In genomic region chr9:237141-237857, GRCh38 we compare ENCODE assay signal across 26 cellular contexts. TPM values are rescaled to one million over a fixed set of nuclear protein-coding genes. Genes with fewer than 3 reads are reported as not detected.
A peak's percentile ranks its signal among the peaks of the same experiment; 100 is the strongest.
DNase-seq lines count a peak whose midpoint lies in the region; ATAC-seq and TF ChIP-seq lines count a peak whose summit lies in the region.
"Had no signal": no experiment of that assay in that cellular context is flagged by ENCODE, and none has a peak within 500 bp of the region (broad histone marks: within the 10 kb centered on the region; RNA-seq: fewer than 3 reads in every experiment).

No MANE protein-coding gene starts in this region.

- intact Hi-C loops in activated CD4-positive, alpha-beta T cell treated with anti-CD3 and anti-CD28 coated beads for 36 hours (cut with DNase I, micrococcal nuclease) = no loop called here
- intact Hi-C loops in activated CD4-positive, alpha-beta memory T cell treated with anti-CD3 and anti-CD28 coated beads for 36 hours (cut with micrococcal nuclease) = no loop called here
- intact Hi-C loops in natural killer cell (cut with micrococcal nuclease) = no loop called here

- ATAC-seq in activated CD4-positive, alpha-beta T cell treated with anti-CD3 and anti-CD28 coated beads for 36 hours = no peak
- ATAC-seq in natural killer cell = no peak
- ATAC-seq: activated T-cell treated with anti-CD3 and anti-CD28 coated beads, Interleukin-2, amount 50 U/mL, for 72 hours; heart left ventricle; left colon; naive thymus-derived CD8-positive, alpha-beta T cell; pancreas had no signal

- H3K36me3 Mint-ChIP-seq in activated CD4-positive, alpha-beta T cell treated with anti-CD3 and anti-CD28 coated beads for 36 hours (ENCODE audit: low read depth) = no peaks in the 10 kb centered on the region
- H3K36me3 Mint-ChIP-seq in activated CD4-positive, alpha-beta memory T cell treated with anti-CD3 and anti-CD28 coated beads for 36 hours = peaks cover 14% of the 10 kb centered on the region
- H3K36me3 Mint-ChIP-seq in natural killer cell = peaks cover 10% of the 10 kb centered on the region

- no peak for DNase-seq in activated CD4-positive, alpha-beta T cell treated with anti-CD3 and anti-CD28 coated beads for 36 hours
- DNase-seq in activated CD4-positive, alpha-beta T cell treated with anti-CD3 and anti-CD28 coated beads, Interleukin-2, amount 50 U/mL, for 1 hour = no peak
- peak; percentile 83 for DNase-seq in GF-D8 (lab: John Stamatoyannopoulos, UW)
- no peak for DNase-seq in activated CD4-positive, alpha-beta memory T cell treated with anti-CD3 and anti-CD28 coated beads for 36 hours
- no peak for DNase-seq in natural killer cell
- DNase-seq in C1 segment of cervical spinal cord (lab: John Stamatoyannopoulos, UW) = no peak
- DNase-seq in osteoblast (ENCODE audit: insufficient read length, low spot score, missing footprints) = no peak
- DNase-seq in anterior cingulate cortex (lab: John Stamatoyannopoulos, UW) = no peak
- DNase-seq: activated T-cell treated with anti-CD3 and anti-CD28 coated beads, Interleukin-2, amount 50 U/mL, for 72 hours; adrenal gland; colonic mucosa; heart left ventricle; left colon; naive thymus-derived CD8-positive, alpha-beta T cell; NCI-H1092 treated with DMSO at 0.1 percent for 48 hours; NCI-H2029 treated with DMSO at 0.1 percent for 48 hours; NCI-H345; NCI-H774; pancreas; stimulated activated CD4-positive, alpha-beta T cell treated with anti-CD3 and anti-CD28 coated beads, Interleukin-4, amount 100 ng/mL, for 24 hours; stomach had no signal

- H3K36me3 ChIP-seq in osteoblast (ENCODE audit: insufficient read depth, low read length) = no peaks in the 10 kb centered on the region
- H3K36me3 ChIP-seq: adrenal gland, colonic mucosa, heart left ventricle, pancreas, right atrium auricular region, stomach, tibial nerve had no signal

- POLR2A ChIA-PET in activated CD4-positive, alpha-beta T cell treated with anti-CD3 and anti-CD28 coated beads for 36 hours (lab: Charles Lee) = no interaction called here
- POLR2A ChIA-PET in activated CD4-positive, alpha-beta memory T cell treated with anti-CD3 and anti-CD28 coated beads for 36 hours (lab: Charles Lee) = interaction anchor here (1.1 kb wide), 1 partner anchor 43 kb away, joined by 3 read pairs; no protein-coding TSS in a partner anchor

- no peak overlapping the region for H3K4me3 ChIP-seq in osteoblast (ENCODE audit: insufficient read depth, low read length)
- H3K4me3 ChIP-seq: adrenal gland, colonic mucosa, heart left ventricle, pancreas, right atrium auricular region, stomach, tibial nerve had no signal

- H3K27ac ChIP-seq in osteoblast (ENCODE audit: low read depth, low read length) = no peak overlapping the region
- H3K27ac ChIP-seq: colonic mucosa, heart left ventricle, KMS-11, pancreas, right atrium auricular region, stomach, tibial nerve had no signal

- no peak overlapping the region for H3K4me2 ChIP-seq in osteoblast (ENCODE audit: insufficient read depth, low read length)
- H3K4me2 ChIP-seq: KMS-11 had no signal

- H3K4me3 Mint-ChIP-seq in activated CD4-positive, alpha-beta T cell treated with anti-CD3 and anti-CD28 coated beads for 36 hours = no peak overlapping the region
- no peak overlapping the region for H3K4me3 Mint-ChIP-seq in activated CD4-positive, alpha-beta memory T cell treated with anti-CD3 and anti-CD28 coated beads for 36 hours
- peak overlapping the region; percentile 45 for H3K4me3 Mint-ChIP-seq in natural killer cell
- H3K4me3 Mint-ChIP-seq: naive thymus-derived CD8-positive, alpha-beta T cell had no signal

- TF ChIP-seq CTCF in natural killer cell (IDR thresholded peaks at IDR 0.05) = no peak
- no peak for TF ChIP-seq CTCF in osteoblast (IDR thresholded peaks at IDR 0.05; ENCODE audit: extremely low read depth, low read depth, low read length)

- no peak overlapping the region for H2AFZ ChIP-seq in osteoblast (ENCODE audit: low read length)

- H4K20me1 ChIP-seq in osteoblast (ENCODE audit: insufficient read depth, low read length) = no peaks in the 10 kb centered on the region

- H3K9me3 ChIP-seq in osteoblast (ENCODE audit: low read depth, low read length) = no peaks in the 10 kb centered on the region
- H3K9me3 ChIP-seq: adrenal gland, colonic mucosa, pancreas, right atrium auricular region had no signal

- peak overlapping the region; percentile 29 for H3K27ac Mint-ChIP-seq in activated CD4-positive, alpha-beta T cell treated with anti-CD3 and anti-CD28 coated beads for 36 hours
- peak overlapping the region; percentile 10 for H3K27ac Mint-ChIP-seq in activated CD4-positive, alpha-beta memory T cell treated with anti-CD3 and anti-CD28 coated beads for 36 hours
- peak overlapping the region in 1 of 2 donors; percentile 52 for H3K27ac Mint-ChIP-seq in natural killer cell

- H3K79me2 ChIP-seq in osteoblast (ENCODE audit: insufficient read depth, low read length) = no peaks in the 10 kb centered on the region

- H3K27me3 ChIP-seq in osteoblast (ENCODE audit: insufficient read depth, low read length) = no peaks in the 10 kb centered on the region
- H3K27me3 ChIP-seq: adrenal gland, colonic mucosa, pancreas, right atrium auricular region, stomach, tibial nerve had no signal

- peaks cover 16% of the 10 kb centered on the region for H3K4me1 Mint-ChIP-seq in activated CD4-positive, alpha-beta T cell treated with anti-CD3 and anti-CD28 coated beads for 36 hours
- H3K4me1 Mint-ChIP-seq in activated CD4-positive, alpha-beta memory T cell treated with anti-CD3 and anti-CD28 coated beads for 36 hours (ENCODE audit: low read depth) = peaks cover 26% of the 10 kb centered on the region
- H3K4me1 Mint-ChIP-seq in natural killer cell = peaks cover 21 to 46% of the 10 kb centered on the region in 2 donors

- H3K4me1 ChIP-seq in osteoblast (ENCODE audit: insufficient read depth, low read length) = no peaks in the 10 kb centered on the region
- H3K4me1 ChIP-seq: colonic mucosa, pancreas, right atrium auricular region, stomach, tibial nerve had no signal

- CTCF ChIA-PET in activated CD4-positive, alpha-beta T cell treated with anti-CD3 and anti-CD28 coated beads for 36 hours (lab: Charles Lee) = interaction anchor here (1.0 to 1.5 kb wide), 4 partner anchors 18 to 27 kb away, joined by 3 to 4 read pairs (median 3); no protein-coding TSS in a partner anchor
- CTCF ChIA-PET in activated CD4-positive, alpha-beta memory T cell treated with anti-CD3 and anti-CD28 coated beads for 36 hours (lab: Charles Lee) = no interaction called here

- no peaks in the 10 kb centered on the region for H3K27me3 Mint-ChIP-seq in activated CD4-positive, alpha-beta T cell treated with anti-CD3 and anti-CD28 coated beads for 36 hours
- no peaks in the 10 kb centered on the region for H3K27me3 Mint-ChIP-seq in activated CD4-positive, alpha-beta memory T cell treated with anti-CD3 and anti-CD28 coated beads for 36 hours
- no peaks in the 10 kb centered on the region for H3K27me3 Mint-ChIP-seq in natural killer cell (ENCODE audit: low read depth in 2 of 2)
- H3K27me3 Mint-ChIP-seq: naive thymus-derived CD8-positive, alpha-beta T cell had no signal

- H3K9me3 Mint-ChIP-seq in activated CD4-positive, alpha-beta T cell treated with anti-CD3 and anti-CD28 coated beads for 36 hours (ENCODE audit: low read depth) = peaks cover 11% of the 10 kb centered on the region
- H3K9me3 Mint-ChIP-seq in activated CD4-positive, alpha-beta memory T cell treated with anti-CD3 and anti-CD28 coated beads for 36 hours = peaks cover 22% of the 10 kb centered on the region
- peaks cover 2 to 4% of the 10 kb centered on the region in 2 donors for H3K9me3 Mint-ChIP-seq in natural killer cell

RNA-seq across cellular contexts. Expression of gene DOCK8, which starts 22.6 kb away (rescaled TPM):
- total RNA-seq in activated CD4-positive, alpha-beta T cell treated with anti-CD3 and anti-CD28 coated beads for 36 hours = 100 to 1,000 TPM; 100 to 125 TPM
- 100 to 1,000 TPM; 140 to 141 TPM for total RNA-seq in activated CD4-positive, alpha-beta memory T cell treated with anti-CD3 and anti-CD28 coated beads for 36 hours
- total RNA-seq in natural killer cell = 100 to 1,000 TPM; 156 to 211 (median 207) TPM
- total RNA-seq in osteoblast = under 0.01 TPM in 2 replicates
- total RNA-seq: A172, HT1080 had no signal

RNA-seq across cellular contexts. Expression of gene ZNG1A, which starts 58.4 kb away (rescaled TPM):
- 10 to 100 TPM; 45.5 to 63.1 TPM for total RNA-seq in activated CD4-positive, alpha-beta T cell treated with anti-CD3 and anti-CD28 coated beads for 36 hours
- 10 to 100 TPM; 36.8 to 42.1 TPM for total RNA-seq in activated CD4-positive, alpha-beta memory T cell treated with anti-CD3 and anti-CD28 coated beads for 36 hours
- 10 to 100 TPM; 10.3 to 13.6 (median 12.1) TPM for total RNA-seq in natural killer cell
- 24.6 and 28.0 TPM in 2 replicates for total RNA-seq in osteoblast

Comparison
In these comparisons a context has a peak if more than half of its experiments do, and no peak if none do; other contexts are left out.
1. RNA of gene DOCK8, which starts 22.6 kb away (total RNA-seq): 156 to 211 TPM in natural killer cell, 140 to 141 TPM in activated CD4-positive, alpha-beta memory T cell treated with anti-CD3 and anti-CD28 coated beads for 36 hours and 100 to 125 TPM in activated CD4-positive, alpha-beta T cell treated with anti-CD3 and anti-CD28 coated beads for 36 hours; under 0.01 TPM in osteoblast; every median in the first group is over 100 times any median in the second.